In the genomic region with DNA sequence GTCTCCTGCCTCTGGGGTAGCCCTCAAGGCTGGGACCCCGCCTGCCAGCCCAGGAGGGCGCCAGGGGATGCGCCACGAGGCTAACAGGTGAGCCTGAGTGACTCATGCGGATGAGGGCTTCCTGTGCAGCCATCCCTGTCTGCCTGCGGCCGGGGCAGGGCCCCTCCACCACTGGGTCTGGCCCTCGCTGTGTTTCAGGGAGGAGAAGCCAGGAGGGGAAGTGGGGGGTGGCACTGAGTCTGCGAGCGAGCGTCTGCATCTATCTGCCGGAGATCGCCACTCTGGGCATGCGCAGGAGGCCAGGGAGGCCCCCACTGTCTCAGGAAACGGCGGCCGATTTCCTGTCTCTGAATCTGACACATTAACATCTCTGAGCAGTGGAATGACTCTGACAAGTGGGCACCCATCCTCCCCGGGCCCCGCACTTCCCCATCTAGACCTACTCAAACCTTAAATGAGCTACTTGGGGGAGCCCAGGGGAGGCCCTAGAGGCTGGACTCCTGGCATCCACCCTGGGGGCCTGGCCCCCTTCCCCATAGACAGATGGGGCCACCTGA, we compare ENCODE assay signal across 8 cellular contexts. TPM values are rescaled to one million over a fixed set of nuclear protein-coding genes. Genes with fewer than 3 reads are reported as not detected.
DNase-seq lines count a peak whose midpoint lies in the region; ATAC-seq and TF ChIP-seq lines count a peak whose summit lies in the region.

No MANE protein-coding gene starts in this region.

- WGBS in liver = 64% methylated on average over 19 of the region's 19 CpGs

- peaks cover 0 to 23% (median 4%) of the 10 kb centered on the region in 4 donors for H3K36me3 ChIP-seq in liver (ENCODE audit: control insufficient read depth in 4 of 4, insufficient read depth in 3 of 4, low read depth in 1 of 4, low read length in 3 of 4)

- peak; percentile 82 for DNase-seq in NCI-H2029 (lab: John Stamatoyannopoulos, UW)
- DNase-seq in activated CD4-positive, alpha-beta T cell treated with anti-CD3 and anti-CD28 coated beads for 1 hour = peak; percentile 97
- DNase-seq in coronary artery (ENCODE audit: low spot score) = no peak
- peak; percentile 96 to 98 (median 97) for DNase-seq in stimulated activated CD4-positive, alpha-beta T cell treated with anti-CD3 and anti-CD28 coated beads, TNF-alpha, amount 100 ng/mL, for 24 hours (ENCODE audit: low read depth in 3 of 3)
- DNase-seq in NCI-H1048 (lab: John Stamatoyannopoulos, UW) = no peak

- peak in 1 of 2 donors; percentile 15 for TF ChIP-seq RAD21 in liver (IDR thresholded peaks at IDR 0.05)

- H3K9ac ChIP-seq in liver (ENCODE audit: low read depth in 1 of 2, low read length in 2 of 2) = peak overlapping the region in 1 of 2 donors; percentile 42

- H3K4me3 ChIP-seq in coronary artery (peak overlapping the region; percentile 37), liver (ENCODE audit: low read depth in 1 of 3, low read length in 3 of 3) (no peak overlapping the region)

- peaks cover 0 to 10% (median 3%) of the 10 kb centered on the region in 4 donors for H3K4me1 ChIP-seq in liver (ENCODE audit: control insufficient read depth in 4 of 4, insufficient read depth in 4 of 4, low read length in 3 of 4)

- no peaks in the 10 kb centered on the region for H3K27me3 ChIP-seq in liver (ENCODE audit: control insufficient read depth in 4 of 4, insufficient read depth in 4 of 4, low read length in 3 of 4)

- peak; percentile 74 for TF ChIP-seq POLR2A in GM15510 (IDR thresholded peaks at IDR 0.05; ENCODE audit: borderline replicate concordance, extremely low read depth, insufficient read length)

- no peaks in the 10 kb centered on the region for H3K9me3 ChIP-seq in liver (ENCODE audit: control insufficient read depth in 4 of 4, low read length in 3 of 4)

- TF ChIP-seq CTCF in coronary artery (IDR thresholded peaks at IDR 0.05) = no peak
- TF ChIP-seq CTCF in liver (IDR thresholded peaks at IDR 0.05; ENCODE audit: low read depth, low read length, missing input control) = no peak

- peak overlapping the region; percentile 37 to 81 for H3K27ac ChIP-seq in coronary artery
- peak overlapping the region; percentile 62 to 64 for H3K27ac ChIP-seq in liver (ENCODE audit: low read depth in 1 of 2, low read length in 2 of 2)

- ATAC-seq in HG02678 (IDR thresholded peaks at IDR 0.05; ENCODE audit: unreplicated experiment) = peak; percentile 86

TF ChIP-seq in liver, 16 proteins besides CTCF, POLR2A, EP300 and RAD21:
- TF ChIP-seq HNF4A (conservative IDR thresholded peaks at IDR 0.05) (no peak), NR2F2 (IDR thresholded peaks at IDR 0.05) (no peak), SP1 (IDR thresholded peaks at IDR 0.05) (no peak), GABPA (IDR thresholded peaks at IDR 0.05 in 1 of 2, conservative IDR thresholded peaks at IDR 0.05 in 1 of 2) (no peak), JUND (IDR thresholded peaks at IDR 0.05) (no peak), FOXA2 (IDR thresholded peaks at IDR 0.05) (no peak), TAF1 (conservative IDR thresholded peaks at IDR 0.05) (no peak), YY1 (IDR thresholded peaks at IDR 0.05) (no peak), RXRA (IDR thresholded peaks at IDR 0.05) (no peak), HNF4G (IDR thresholded peaks at IDR 0.05) (no peak), EGR1 (IDR thresholded peaks at IDR 0.05; ENCODE audit: low read depth in 2 of 2) (no peak)
- TF ChIP-seq, protein P1, sequence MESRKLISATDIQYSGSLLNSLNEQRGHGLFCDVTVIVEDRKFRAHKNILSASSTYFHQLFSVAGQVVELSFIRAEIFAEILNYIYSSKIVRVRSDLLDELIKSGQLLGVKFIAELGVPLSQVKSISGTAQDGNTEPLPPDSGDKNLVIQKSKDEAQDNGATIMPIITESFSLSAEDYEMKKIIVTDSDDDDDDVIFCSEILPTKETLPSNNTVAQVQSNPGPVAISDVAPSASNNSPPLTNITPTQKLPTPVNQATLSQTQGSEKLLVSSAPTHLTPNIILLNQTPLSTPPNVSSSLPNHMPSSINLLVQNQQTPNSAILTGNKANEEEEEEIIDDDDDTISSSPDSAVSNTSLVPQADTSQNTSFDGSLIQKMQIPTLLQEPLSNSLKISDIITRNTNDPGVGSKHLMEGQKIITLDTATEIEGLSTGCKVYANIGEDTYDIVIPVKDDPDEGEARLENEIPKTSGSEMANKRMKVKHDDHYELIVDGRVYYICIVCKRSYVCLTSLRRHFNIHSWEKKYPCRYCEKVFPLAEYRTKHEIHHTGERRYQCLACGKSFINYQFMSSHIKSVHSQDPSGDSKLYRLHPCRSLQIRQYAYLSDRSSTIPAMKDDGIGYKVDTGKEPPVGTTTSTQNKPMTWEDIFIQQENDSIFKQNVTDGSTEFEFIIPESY (IDR thresholded peaks at IDR 0.05) = no peak
- TF ChIP-seq, protein P2, sequence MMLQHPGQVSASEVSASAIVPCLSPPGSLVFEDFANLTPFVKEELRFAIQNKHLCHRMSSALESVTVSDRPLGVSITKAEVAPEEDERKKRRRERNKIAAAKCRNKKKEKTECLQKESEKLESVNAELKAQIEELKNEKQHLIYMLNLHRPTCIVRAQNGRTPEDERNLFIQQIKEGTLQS (IDR thresholded peaks at IDR 0.05) = no peak
TF ChIP-seq in liver: peak in this region for 0.

RNA-seq across cellular contexts. Expression of gene RFX1, which starts 19.7 kb away (rescaled TPM):
- 1 to 10 TPM; 3.7 to 5.6 TPM for total RNA-seq in liver
- polyA plus RNA-seq in liver = 1 to 10 TPM; 1.8 to 3.3 TPM

RNA-seq across cellular contexts. Expression of gene DCAF15, which starts 34.1 kb away (rescaled TPM):
- total RNA-seq in liver = 10 to 100 TPM in 1 of 2 donors, 1 to 10 TPM in 1; 3.8 to 10.4 TPM
- polyA plus RNA-seq in liver = 1 to 10 TPM; 2.6 to 7.3 TPM

RNA-seq across cellular contexts. Expression of gene RLN3, which starts 41.5 kb away (rescaled TPM):
- not detected for total RNA-seq in liver
- polyA plus RNA-seq in liver = not detected

RNA-seq across cellular contexts. Expression of gene IL27RA, which starts 45.1 kb away (rescaled TPM):
- total RNA-seq in liver = 1 to 10 TPM; 1.9 to 2.8 TPM
- polyA plus RNA-seq in liver = 1 to 10 TPM; 1.0 to 1.2 TPM

RNA-seq across cellular contexts. Expression of gene PODNL1, which starts 48.2 kb away (rescaled TPM):
- total RNA-seq in liver = not detected
- polyA plus RNA-seq in liver = under 1 TPM in 1 of 2 donors, not detected in 1; 0.30 TPM

Comparison
In these comparisons a context has a peak if more than half of its experiments do, and no peak if none do; other contexts are left out.
1. DNase-seq: peak in NCI-H2029 (single experiment), activated CD4-positive, alpha-beta T cell treated with anti-CD3 and anti-CD28 coated beads for 1 hour (single experiment) and stimulated activated CD4-positive, alpha-beta T cell treated with anti-CD3 and anti-CD28 coated beads, TNF-alpha, amount 100 ng/mL, for 24 hours (3 of 3); none in coronary artery (single experiment) and NCI-H1048 (single experiment).